1 cellular context compared by ENCODE assay signal in genomic region chr7:155284496-155285274, GRCh38.
TF ChIP-seq lines count a peak whose summit lies in the region.

No MANE protein-coding gene starts in this region.

TF ChIP-seq in HepG2, 621 proteins besides CTCF, POLR2A, EP300 and RAD21 (continued from another document):
- TF ChIP-seq SCMH1 (CRISPR knock-in tag; IDR thresholded peaks at IDR 0.05; ENCODE audit: borderline replicate concordance), result no peak
- TF ChIP-seq TBX2 (CRISPR knock-in tag; IDR thresholded peaks at IDR 0.05; ENCODE audit: borderline replicate concordance), result no peak
- no peak for TF ChIP-seq SAP130 (CRISPR knock-in tag; IDR thresholded peaks at IDR 0.05; ENCODE audit: low read depth)
- TF ChIP-seq MLX (CRISPR knock-in tag; IDR thresholded peaks at IDR 0.05), result no peak
- TF ChIP-seq ZBTB38 (CRISPR knock-in tag; IDR thresholded peaks at IDR 0.05), result no peak
- no peak for TF ChIP-seq MTF1 (CRISPR knock-in tag; IDR thresholded peaks at IDR 0.05)
- no peak for TF ChIP-seq ZNF280D (CRISPR knock-in tag; IDR thresholded peaks at IDR 0.05)
- no peak for TF ChIP-seq ETV5 (CRISPR knock-in tag; IDR thresholded peaks at IDR 0.05; ENCODE audit: borderline replicate concordance)
- no peak for TF ChIP-seq ZNF674 (CRISPR knock-in tag; IDR thresholded peaks at IDR 0.05; ENCODE audit: low read depth)
- no peak for TF ChIP-seq ZNF564 (CRISPR knock-in tag; IDR thresholded peaks at IDR 0.05)
- TF ChIP-seq KDM6A (CRISPR knock-in tag; IDR thresholded peaks at IDR 0.05; ENCODE audit: low read depth), result no peak
